ENCODE assay signal across 5 cellular contexts in genomic region chr1:16483146-16483545, GRCh38. TPM values are rescaled to one million over a fixed set of nuclear protein-coding genes. Genes with fewer than 3 reads are reported as not detected.
"Had no signal": no experiment of that assay in that cellular context is flagged by ENCODE, and none has a peak within 500 bp of the region (broad histone marks: within the 10 kb centered on the region; RNA-seq: fewer than 3 reads in every experiment).

No MANE protein-coding gene starts in this region.

RNA-seq across cellular contexts. Expression of gene RNU1-1, which starts 30.9 kb away (rescaled TPM):
- total RNA-seq: GM23248 had no signal
- polyA plus RNA-seq: GM23248, IMR-90 had no signal

RNA-seq across cellular contexts. Expression of gene SPATA21, which starts 45.9 kb away (rescaled TPM):
- total RNA-seq: GM23248, H1, H9, HT-29, IMR-90 had no signal
- polyA plus RNA-seq: GM23248, H1, IMR-90 had no signal
